In genomic region chr10:110209926-110210662, GRCh38 we compare ENCODE assay signal across 1 cellular context.
TF ChIP-seq lines count a peak whose summit lies in the region.

No MANE protein-coding gene starts in this region.

TF ChIP-seq in HepG2, 621 proteins besides CTCF, POLR2A, EP300 and RAD21 (continued from another document and continues in another):
- TF ChIP-seq GMEB1 (CRISPR knock-in tag; IDR thresholded peaks at IDR 0.05; ENCODE audit: borderline replicate concordance): no peak
- TF ChIP-seq ZNF687 (CRISPR knock-in tag; IDR thresholded peaks at IDR 0.05): peak; percentile 17; the same call in 1 of the 2 replicates
- no peak for TF ChIP-seq ZNF329 (CRISPR knock-in tag; IDR thresholded peaks at IDR 0.05; ENCODE audit: low read depth)
- TF ChIP-seq ZNF572 (CRISPR knock-in tag; IDR thresholded peaks at IDR 0.05): 0 out of 2 replicates have a peak, but pooled peaks have one; percentile 20
- 0 out of 2 replicates have a peak, but pooled peaks have one; percentile 10 for TF ChIP-seq MYPOP (CRISPR knock-in tag; IDR thresholded peaks at IDR 0.05)
- no peak for TF ChIP-seq TFDP2 (CRISPR knock-in tag; IDR thresholded peaks at IDR 0.05)
- TF ChIP-seq NCOA1 (CRISPR knock-in tag; IDR thresholded peaks at IDR 0.05): no peak
- TF ChIP-seq TIGD3 (CRISPR knock-in tag; IDR thresholded peaks at IDR 0.05; ENCODE audit: borderline replicate concordance): no peak
- TF ChIP-seq ZNF224 (CRISPR knock-in tag; IDR thresholded peaks at IDR 0.05): 0 out of 2 replicates have a peak, but pooled peaks have one; percentile 3
- no peak for TF ChIP-seq TAF15 (IDR thresholded peaks at IDR 0.05; ENCODE audit: low read depth, low read length, poor library complexity, severe bottlenecking)
- TF ChIP-seq GABPB1 (CRISPR knock-in tag; IDR thresholded peaks at IDR 0.05): peak; percentile 18; the same call in 1 of the 2 replicates
- 0 out of 2 replicates have a peak, but pooled peaks have one; percentile 31 for TF ChIP-seq TP53 (CRISPR knock-in tag; conservative IDR thresholded peaks at IDR 0.05)
- no peak for TF ChIP-seq SPEN (CRISPR knock-in tag; IDR thresholded peaks at IDR 0.05; ENCODE audit: low read depth)
- no peak for TF ChIP-seq CSRNP2 (CRISPR knock-in tag; conservative IDR thresholded peaks at IDR 0.05; ENCODE audit: low read depth)
- peak; percentile 16; the same call in 1 of the 2 replicates for TF ChIP-seq ZBTB4 (CRISPR knock-in tag; IDR thresholded peaks at IDR 0.05; ENCODE audit: borderline replicate concordance)
- TF ChIP-seq SRSF1 (optimal IDR thresholded peaks at IDR 0.05; ENCODE audit: low read depth, low read length): peak; percentile 70
- TF ChIP-seq SIN3B (IDR thresholded peaks at IDR 0.05; ENCODE audit: low read length): no peak
- peak; percentile 44; the same call in 1 of the 2 replicates for TF ChIP-seq FOXO1 (CRISPR knock-in tag; IDR thresholded peaks at IDR 0.05)
- TF ChIP-seq ZIK1 (CRISPR knock-in tag; IDR thresholded peaks at IDR 0.05; ENCODE audit: borderline replicate concordance, low read depth): no peak
- no peak for TF ChIP-seq CBX1 (IDR thresholded peaks at IDR 0.05; ENCODE audit: low read depth)
- peak; percentile 52; the same call in 1 of the 2 replicates for TF ChIP-seq KLF6 (CRISPR knock-in tag; IDR thresholded peaks at IDR 0.05)
- 0 out of 2 replicates have a peak, but pooled peaks have one; percentile 66 for TF ChIP-seq NRL (CRISPR knock-in tag; IDR thresholded peaks at IDR 0.05; ENCODE audit: borderline replicate concordance)
- TF ChIP-seq FOXM1 (CRISPR knock-in tag; IDR thresholded peaks at IDR 0.05): no peak
- TF ChIP-seq ZNF670 (CRISPR knock-in tag; IDR thresholded peaks at IDR 0.05; ENCODE audit: borderline replicate concordance): peak; percentile 71
- 0 out of 2 replicates have a peak, but pooled peaks have one; percentile 18 for TF ChIP-seq HDAC1 (CRISPR knock-in tag; IDR thresholded peaks at IDR 0.05)
- TF ChIP-seq ZNF598 (CRISPR knock-in tag; IDR thresholded peaks at IDR 0.05; ENCODE audit: borderline replicate concordance): 0 out of 2 replicates have a peak, but pooled peaks have one; percentile 51
- TF ChIP-seq ZNF790 (CRISPR knock-in tag; IDR thresholded peaks at IDR 0.05; ENCODE audit: borderline replicate concordance): no peak
- no peak for TF ChIP-seq RFX1 (IDR thresholded peaks at IDR 0.05)
- no peak for TF ChIP-seq PRDM15 (CRISPR knock-in tag; IDR thresholded peaks at IDR 0.05)
- no peak for TF ChIP-seq ZNF333 (CRISPR knock-in tag; IDR thresholded peaks at IDR 0.05; ENCODE audit: borderline replicate concordance)
- no peak for TF ChIP-seq ZNF776 (CRISPR knock-in tag; IDR thresholded peaks at IDR 0.05)
- TF ChIP-seq SMAD1 (CRISPR knock-in tag; IDR thresholded peaks at IDR 0.05; ENCODE audit: borderline replicate concordance, low read depth): 0 out of 2 replicates have a peak, but pooled peaks have one; percentile 8
- peak; percentile 39 for TF ChIP-seq YY1 (IDR thresholded peaks at IDR 0.05; ENCODE audit: insufficient read depth, insufficient replicate concordance, low read depth, low read length)
- no peak for TF ChIP-seq TSC22D2 (CRISPR knock-in tag; IDR thresholded peaks at IDR 0.05; ENCODE audit: borderline replicate concordance)
- TF ChIP-seq GLMP (CRISPR knock-in tag; IDR thresholded peaks at IDR 0.05; ENCODE audit: borderline replicate concordance): 0 out of 2 replicates have a peak, but pooled peaks have one; percentile 48
- 0 out of 2 replicates have a peak, but pooled peaks have one; percentile 29 for TF ChIP-seq HNRNPL (IDR thresholded peaks at IDR 0.05; ENCODE audit: low read depth, low read length)
- TF ChIP-seq ZNF12 (CRISPR knock-in tag; IDR thresholded peaks at IDR 0.05): no peak
- TF ChIP-seq XBP1 (CRISPR knock-in tag; IDR thresholded peaks at IDR 0.05): no peak
- no peak for TF ChIP-seq ZNF160 (CRISPR knock-in tag; IDR thresholded peaks at IDR 0.05)
